ENCODE assay signal across 15 cellular contexts in the genomic region with DNA sequence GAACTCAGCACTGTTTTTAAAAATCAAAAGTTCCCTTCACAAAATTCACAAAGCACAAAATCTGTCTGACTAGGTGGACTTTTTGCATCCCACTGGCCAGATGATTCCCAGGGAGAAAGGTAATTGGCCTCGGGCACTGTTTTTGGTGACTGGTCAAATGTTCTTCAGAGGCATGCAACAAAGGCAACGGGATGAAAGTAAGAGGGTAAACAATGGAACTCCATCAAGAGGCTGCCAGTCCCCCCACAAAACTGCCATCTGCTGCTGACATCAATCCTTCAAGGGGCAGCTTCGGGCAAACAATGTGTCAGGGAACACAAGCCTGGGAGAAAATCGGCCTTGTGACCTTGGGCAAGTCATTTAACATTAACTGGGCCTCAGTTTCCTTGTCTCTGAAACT.
"Had no signal": no experiment of that assay in that cellular context is flagged by ENCODE, and none has a peak within 500 bp of the region (broad histone marks: within the 10 kb centered on the region; RNA-seq: fewer than 3 reads in every experiment).

No MANE protein-coding gene starts in this region.

- DNase-seq: activated CD4-positive, CD25-positive, alpha-beta regulatory T cell treated with anti-CD3 and anti-CD28 coated beads, Interleukin-2, amount 50 U/mL, for 72 hours; activated CD8-positive, alpha-beta memory T cell treated with anti-CD3 and anti-CD28 coated beads, Interleukin-2, amount 10 ng/mL, durations not matched to agents 7 days and 5 days; activated effector memory CD4-positive, alpha-beta T cell treated with Interleukin-2 at 50 U/mL for 16 hours; activated naive CD4-positive, alpha-beta T cell treated with anti-CD3 and anti-CD28 coated beads, Interleukin-2, amount 50 U/mL, for 16 hours; activated T-cell treated with anti-CD3 and anti-CD28 coated beads, Interleukin-2, amount 50 U/mL, for 24 hours; kidney; left lung; mucosa of descending colon; naive thymus-derived CD4-positive, alpha-beta T cell; stimulated activated naive CD8-positive, alpha-beta T cell treated with anti-CD3 and anti-CD28 coated beads, Interleukin-15, Interleukin-2, amounts not matched to agents 100 U/mL and 50 U/mL, for 24 hours; T-cell had no signal

- H3K36me3 ChIP-seq: esophagus muscularis mucosa, left lung, suprapubic skin had no signal

- H3K36me3 Mint-ChIP-seq: activated CD8-positive, alpha-beta memory T cell treated with anti-CD3 and anti-CD28 coated beads, Interleukin-2, amount 10 ng/mL, durations not matched to agents 7 days and 5 days; T-cell had no signal

- H3K27me3 Mint-ChIP-seq: T-cell had no signal

- H3K27me3 ChIP-seq: esophagus muscularis mucosa, hepatocyte, suprapubic skin had no signal

- H3K4me3 Mint-ChIP-seq: activated CD8-positive, alpha-beta memory T cell treated with anti-CD3 and anti-CD28 coated beads, Interleukin-2, amount 10 ng/mL, durations not matched to agents 7 days and 5 days; activated T-cell treated with anti-CD3 and anti-CD28 coated beads, Interleukin-2, amount 50 U/mL, for 24 hours; T-cell had no signal

- H2AFZ ChIP-seq: hepatocyte had no signal

- H3K4me3 ChIP-seq: esophagus muscularis mucosa, hepatocyte, left lung, mucosa of descending colon, suprapubic skin had no signal

- H3K9me3 Mint-ChIP-seq: activated T-cell treated with anti-CD3 and anti-CD28 coated beads, Interleukin-2, amount 50 U/mL, for 24 hours; T-cell had no signal

- H3K9me3 ChIP-seq: esophagus muscularis mucosa, left lung, mucosa of descending colon, suprapubic skin had no signal

- H3K27ac Mint-ChIP-seq: activated CD8-positive, alpha-beta memory T cell treated with anti-CD3 and anti-CD28 coated beads, Interleukin-2, amount 10 ng/mL, durations not matched to agents 7 days and 5 days; activated T-cell treated with anti-CD3 and anti-CD28 coated beads, Interleukin-2, amount 50 U/mL, for 24 hours; naive thymus-derived CD4-positive, alpha-beta T cell; T-cell had no signal

- ATAC-seq: activated CD8-positive, alpha-beta memory T cell treated with anti-CD3 and anti-CD28 coated beads, Interleukin-2, amount 10 ng/mL, durations not matched to agents 7 days and 5 days; left lung; mucosa of descending colon; naive thymus-derived CD4-positive, alpha-beta T cell; sciatic nerve; stimulated activated naive CD8-positive, alpha-beta T cell treated with anti-CD3 and anti-CD28 coated beads, Interleukin-15, Interleukin-2, amounts not matched to agents 100 U/mL and 50 U/mL, for 24 hours; T-cell had no signal
